ENCODE assay signal across 8 cellular contexts in the genomic region with DNA sequence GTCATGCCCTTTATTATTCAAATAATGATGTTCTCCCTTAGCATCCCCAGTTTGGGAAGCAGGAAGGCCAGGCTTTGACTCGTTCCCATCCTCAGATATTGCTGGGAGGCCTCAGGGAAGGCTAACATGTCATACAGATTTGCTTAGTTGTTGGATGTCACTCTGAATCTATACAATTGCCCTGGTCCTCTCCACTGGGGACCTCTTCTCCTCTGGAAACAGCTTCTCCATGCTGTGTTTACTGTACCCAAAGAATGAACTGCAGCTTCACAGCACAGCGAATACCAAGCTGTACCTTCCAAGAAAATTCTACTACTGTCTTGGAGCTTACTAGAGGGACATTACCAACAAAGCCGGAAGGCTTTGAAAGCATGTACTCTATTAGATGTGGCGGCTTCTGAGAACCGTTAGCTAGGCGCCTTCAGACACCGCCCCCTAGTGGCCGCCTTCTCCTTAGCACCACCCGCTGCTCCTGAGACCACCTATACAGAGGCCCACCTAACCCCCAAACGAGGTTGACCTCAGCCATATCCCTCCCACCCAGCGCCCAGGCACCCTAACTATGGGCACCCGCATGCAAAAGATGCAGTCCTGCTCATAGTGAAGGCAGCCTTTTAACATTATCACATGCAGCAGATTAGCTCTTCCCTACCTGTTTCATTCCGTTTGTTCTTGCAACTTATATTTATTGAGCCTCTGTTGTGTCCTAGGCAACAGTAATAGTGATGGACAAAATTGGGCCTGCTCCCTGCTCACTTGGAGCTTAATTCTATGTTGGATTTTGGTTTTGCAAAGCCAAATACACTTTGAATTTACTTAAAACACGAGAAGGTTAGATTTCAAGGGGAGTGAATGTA. TPM values are rescaled to one million over a fixed set of nuclear protein-coding genes. Genes with fewer than 3 reads are reported as not detected.
DNase-seq lines count a peak whose midpoint lies in the region; FAIRE-seq and TF ChIP-seq lines count a peak whose summit lies in the region.

No MANE protein-coding gene starts in this region.

- H3K79me2 ChIP-seq in keratinocyte (ENCODE audit: control insufficient read depth, insufficient read depth, low read length) = no peaks in the 10 kb centered on the region

- TF ChIP-seq CTCF in BJ (IDR thresholded peaks at IDR 0.05; ENCODE audit: insufficient read depth, low read depth, low read length) (peak; percentile 85), HEK293 (tag by site-specific recombination; IDR thresholded peaks at IDR 0.05) (peak; percentile 31; the same call in 1 of the 2 replicates), keratinocyte (optimal IDR thresholded peaks at IDR 0.05 in 1 of 3, IDR thresholded peaks at IDR 0.05 in 1 of 3, conservative IDR thresholded peaks at IDR 0.05 in 1 of 3; ENCODE audit: extremely low read depth in 1 of 3, insufficient read depth in 2 of 3, low read length in 3 of 3) (peak; percentile 65 to 85 (median 67)), testis (IDR thresholded peaks at IDR 0.05) (peak; percentile 28 to 84 (median 29))

- DNase-seq in BJ (ENCODE audit: low read depth) = no peak
- DNase-seq in amniotic stem cell (lab: John Stamatoyannopoulos, UW) = peak; percentile 15
- no peak for DNase-seq in keratinocyte (ENCODE audit: low read depth, low spot score)
- DNase-seq in testis = peak; percentile 78
- DNase-seq in occipital lobe (lab: John Stamatoyannopoulos, UW) = no peak
- DNase-seq in NCI-H2227 treated with DMSO at 0.1 percent for 48 hours (lab: John Stamatoyannopoulos, UW) = no peak
- no peak for DNase-seq in activated naive CD4-positive, alpha-beta T cell (lab: John Stamatoyannopoulos, UW)

- H3K36me3 ChIP-seq in BJ (ENCODE audit: control insufficient read depth, insufficient read depth, low read length) = no peaks in the 10 kb centered on the region
- H3K36me3 ChIP-seq in HEK293 (ENCODE audit: control insufficient read depth in 2 of 2, insufficient read depth in 1 of 2, low read length in 2 of 2) = no peaks in the 10 kb centered on the region
- no peaks in the 10 kb centered on the region for H3K36me3 ChIP-seq in keratinocyte (ENCODE audit: control insufficient read depth in 2 of 2, extremely low read depth in 1 of 2, insufficient read depth in 2 of 2, low read length in 2 of 2)
- no peaks in the 10 kb centered on the region for H3K36me3 ChIP-seq in testis (ENCODE audit: low read depth, missing control alignments)

- H3K27me3 ChIP-seq in BJ (ENCODE audit: control insufficient read depth, insufficient read depth, low read length) (no peaks in the 10 kb centered on the region), keratinocyte (ENCODE audit: control insufficient read depth, extremely low read depth, insufficient read depth, low read length) (no peaks in the 10 kb centered on the region), testis (no peaks in the 10 kb centered on the region)

- no peak overlapping the region for H3K27ac ChIP-seq in HEK293 (ENCODE audit: extremely low read depth, low read depth, low read length)
- H3K27ac ChIP-seq in keratinocyte (ENCODE audit: control insufficient read depth, insufficient read depth, low read length) = no peak overlapping the region
- H3K27ac ChIP-seq in testis = no peak overlapping the region

- CTCF ChIA-PET in BJ (lab: Yijun Ruan, JAX) (interaction anchor here (0.7 to 2.1 kb wide), 31 partner anchors 8 to 1084 kb away, joined by 3 to 35 read pairs (median 4); a partner anchor contains a TSS), HEK293 (lab: Yijun Ruan, JAX) (interaction anchor here (0.5 to 3.0 kb wide), 52 partner anchors 8 to 1690 kb away, joined by 3 to 46 read pairs (median 4); a partner anchor contains a TSS)

- no peaks in the 10 kb centered on the region for H3K9me3 ChIP-seq in HEK293 (ENCODE audit: control insufficient read depth, insufficient read depth, low read depth, low read length)
- no peaks in the 10 kb centered on the region for H3K9me3 ChIP-seq in keratinocyte (ENCODE audit: control insufficient read depth, low read depth, low read length)
- no peaks in the 10 kb centered on the region for H3K9me3 ChIP-seq in testis

- no peak for TF ChIP-seq POLR2A in testis (IDR thresholded peaks at IDR 0.05)

- H3K4me2 ChIP-seq in keratinocyte (ENCODE audit: control insufficient read depth, extremely low read depth, insufficient read depth, low read depth, low read length) = no peak overlapping the region

- no peak overlapping the region for H3K9ac ChIP-seq in keratinocyte (ENCODE audit: control insufficient read depth, extremely low read depth, insufficient read depth, low read length)

- no peaks in the 10 kb centered on the region for H3K9me1 ChIP-seq in keratinocyte (ENCODE audit: control insufficient read depth, extremely low read depth, insufficient read depth, low read length)

- peaks cover 4% of the 10 kb centered on the region for H3K4me1 ChIP-seq in HEK293 (ENCODE audit: control insufficient read depth, insufficient read depth, low read length)
- no peaks in the 10 kb centered on the region for H3K4me1 ChIP-seq in keratinocyte (ENCODE audit: control insufficient read depth, extremely low read depth, insufficient read depth, low read length)
- H3K4me1 ChIP-seq in testis = no peaks in the 10 kb centered on the region

- POLR2A ChIA-PET in BJ (lab: Charles Lee) (no interaction called here), HEK293 (lab: Yijun Ruan, JAX) (no interaction called here)

- H2AFZ ChIP-seq in keratinocyte (ENCODE audit: control insufficient read depth, low read length) = no peak overlapping the region

- H4K20me1 ChIP-seq in keratinocyte (ENCODE audit: control insufficient read depth, extremely low read depth, insufficient read depth, low read length) = no peaks in the 10 kb centered on the region

- H3K4me3 ChIP-seq in BJ (ENCODE audit: low read depth, low read length) = no peak overlapping the region
- H3K4me3 ChIP-seq in HEK293 (ENCODE audit: low read depth, low read length) = no peak overlapping the region
- no peak overlapping the region for H3K4me3 ChIP-seq in keratinocyte (ENCODE audit: control insufficient read depth in 2 of 3, extremely low read depth in 1 of 3, insufficient read depth in 2 of 3, low read depth in 1 of 3, low read length in 3 of 3)
- no peak overlapping the region for H3K4me3 ChIP-seq in testis

- dilution Hi-C loops in keratinocyte (cut with MboI; ENCODE audit: extremely low pct_ligation_motif_present, low sequenced_read_pairs) = no loop called here

- no peak for FAIRE-seq in keratinocyte (lab: Jason Lieb, UNC)

- WGBS in testis, 2 donors = 49% methylated on average over 11 to 14 of the region's 14 CpGs

- intact Hi-C loops in testis (cut with DNase I; ENCODE audit: low total_unique reads) = no loop called here

TF ChIP-seq in HEK293, 187 proteins besides CTCF, POLR2A, EP300 and RAD21:
- TF ChIP-seq ZNF626 (tag by site-specific recombination; IDR thresholded peaks at IDR 0.05) = no peak
- TF ChIP-seq ZNF426 (tag by site-specific recombination; IDR thresholded peaks at IDR 0.05) = no peak
- TF ChIP-seq, protein P1, sequence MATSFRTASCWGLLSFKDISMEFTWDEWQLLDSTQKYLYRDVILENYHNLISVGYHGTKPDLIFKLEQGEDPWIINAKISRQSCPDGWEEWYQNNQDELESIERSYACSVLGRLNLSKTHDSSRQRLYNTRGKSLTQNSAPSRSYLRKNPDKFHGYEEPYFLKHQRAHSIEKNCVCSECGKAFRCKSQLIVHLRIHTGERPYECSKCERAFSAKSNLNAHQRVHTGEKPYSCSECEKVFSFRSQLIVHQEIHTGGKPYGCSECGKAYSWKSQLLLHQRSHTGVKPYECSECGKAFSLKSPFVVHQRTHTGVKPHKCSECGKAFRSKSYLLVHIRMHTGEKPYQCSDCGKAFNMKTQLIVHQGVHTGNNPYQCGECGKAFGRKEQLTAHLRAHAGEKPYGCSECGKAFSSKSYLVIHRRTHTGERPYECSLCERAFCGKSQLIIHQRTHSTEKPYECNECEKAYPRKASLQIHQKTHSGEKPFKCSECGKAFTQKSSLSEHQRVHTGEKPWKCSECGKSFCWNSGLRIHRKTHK (tag by site-specific recombination; IDR thresholded peaks at IDR 0.05) = no peak
- TF ChIP-seq, protein P2, sequence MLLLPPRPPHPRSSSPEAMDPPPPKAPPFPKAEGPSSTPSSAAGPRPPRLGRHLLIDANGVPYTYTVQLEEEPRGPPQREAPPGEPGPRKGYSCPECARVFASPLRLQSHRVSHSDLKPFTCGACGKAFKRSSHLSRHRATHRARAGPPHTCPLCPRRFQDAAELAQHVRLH (tag by site-specific recombination; IDR thresholded peaks at IDR 0.05) = no peak
- no peak for TF ChIP-seq ZNF354C (tag by site-specific recombination; IDR thresholded peaks at IDR 0.05; ENCODE audit: borderline replicate concordance, low read depth)
- TF ChIP-seq ZBTB8A (tag by site-specific recombination; IDR thresholded peaks at IDR 0.05) = no peak

RNA-seq across cellular contexts. Expression of a gene that starts 34.9 kb away (rescaled TPM):
- polyA plus RNA-seq in BJ (2011; rRNA removed) = not detected in 2 replicates
- not detected in 2 replicates for polyA minus RNA-seq in BJ (2011; rRNA and poly(A)+ RNA removed)
- 0.03 TPM in 1 of 3 replicates, not detected in the others for polyA plus RNA-seq in keratinocyte
- not detected for polyA plus RNA-seq in keratinocyte (2011; ENCODE audit: low read depth)
- polyA plus RNA-seq in keratinocyte (2011; cell fraction: cytosol; rRNA removed) = not detected in 2 replicates
- polyA plus RNA-seq in keratinocyte (2011; cell fraction: nucleus; rRNA removed) = not detected in 2 replicates
- polyA plus RNA-seq in keratinocyte (2012; ENCODE audit: low replicate concordance) = not detected in 2 replicates
- polyA minus RNA-seq in keratinocyte = not detected in 3 replicates
- not detected for polyA minus RNA-seq in keratinocyte (2011; cell fraction: cytosol; rRNA and poly(A)+ RNA removed)
- polyA minus RNA-seq in keratinocyte (2011; cell fraction: nucleus; rRNA and poly(A)+ RNA removed) = not detected in 2 replicates
- total RNA-seq in testis = under 1 TPM in 1 of 2 donors, not detected in 1; 0.19 TPM
- 0.26 TPM for polyA plus RNA-seq in testis (ENCODE audit: insufficient read depth, low read depth, low replicate concordance)
- not detected for total RNA-seq in occipital lobe

Comparison
In these comparisons a context has a peak if more than half of its experiments do, and no peak if none do; other contexts are left out.
1. DNase-seq: peak in amniotic stem cell (single experiment) and testis (single experiment); none in BJ (single experiment), keratinocyte (single experiment), occipital lobe (single experiment), NCI-H2227 treated with DMSO at 0.1 percent for 48 hours (single experiment) and activated naive CD4-positive, alpha-beta T cell (0 of 4).
2. CTCF ChIP-seq: peak in every context shown above with its lines; median percentile 85 in BJ; 67 in keratinocyte; 31 in HEK293; 29 in testis.